7 cellular contexts compared by ENCODE assay signal in genomic region chr10:111076682-111077661, GRCh38. TPM values are rescaled to one million over a fixed set of nuclear protein-coding genes. Genes with fewer than 3 reads are reported as not detected.
A peak's percentile ranks its signal among the peaks of the same experiment; 100 is the strongest.
DNase-seq lines count a peak whose midpoint lies in the region; ATAC-seq, FAIRE-seq and TF ChIP-seq lines count a peak whose summit lies in the region.

ADRA2A (plus strand) TSS chr10:111077029; CDS start chr10:111077997, 968 bp downstream.

- H3K27me3 ChIP-seq in breast epithelium (peaks cover 0 to 64% of the 10 kb centered on the region in 2 donors), small intestine (ENCODE audit: control insufficient read depth in 2 of 2, insufficient read depth in 2 of 2, low read length in 2 of 2) (peaks cover 0 to 11% of the 10 kb centered on the region in 2 donors)

- WGBS in small intestine, 3 donors = 1 to 2% (median 1%) methylated on average over 73 to 89 of the region's 89 CpGs

- no peaks in the 10 kb centered on the region for H3K9me3 ChIP-seq in breast epithelium
- no peaks in the 10 kb centered on the region for H3K9me3 ChIP-seq in small intestine (ENCODE audit: control insufficient read depth, low read depth)

- no peak for FAIRE-seq in small intestine (lab: Jason Lieb, UNC)

- H3K4me1 ChIP-seq in breast epithelium (peaks cover 0 to 3% of the 10 kb centered on the region in 2 donors), small intestine (ENCODE audit: control insufficient read depth in 2 of 2, insufficient read depth in 1 of 2, low read depth in 1 of 2, low read length in 1 of 2) (peaks cover 0 to 2% of the 10 kb centered on the region in 2 donors)

- ATAC-seq in HG03354 (IDR thresholded peaks at IDR 0.05; ENCODE audit: poor library complexity, severe bottlenecking, unreplicated experiment) = peak; percentile 46

- H3K27ac ChIP-seq in breast epithelium (peak within 1 kb of the TSS in 1 of 2 donors; percentile 56), small intestine (ENCODE audit: low read depth in 1 of 2, low read length in 1 of 2) (peak within 1 kb of the TSS; percentile 65 to 87)

- H3K36me3 ChIP-seq in breast epithelium = no peaks in the 10 kb centered on the region
- H3K36me3 ChIP-seq in small intestine (ENCODE audit: control insufficient read depth in 2 of 2, insufficient read depth in 2 of 2, low read length in 2 of 2) = no peaks in the 10 kb centered on the region

- peak; percentile 28 for DNase-seq in GM04504 (ENCODE audit: low read depth)
- peak; percentile 20 for DNase-seq in RPMI7951 (ENCODE audit: low read depth)
- DNase-seq in breast epithelium (ENCODE audit: low spot score in 2 of 2) = no peak
- peak; percentile 86 for DNase-seq in islet precursor cell
- peak; percentile 89 for DNase-seq in small intestine
- DNase-seq in HPDE6-E6E7 (ENCODE audit: extremely low spot score) = no peak

- H3K4me3 ChIP-seq in breast epithelium (peak within 1 kb of the TSS; percentile 43 to 71 (median 53)), small intestine (ENCODE audit: low read depth in 1 of 2, low read length in 2 of 2) (peak within 1 kb of the TSS; percentile 43 to 75)

- no peak for TF ChIP-seq CTCF in breast epithelium (IDR thresholded peaks at IDR 0.05)

- intact Hi-C loops in breast epithelium (cut with DNase I; ENCODE audit: low total_unique reads) = no loop called here

- TF ChIP-seq POLR2A in breast epithelium (IDR thresholded peaks at IDR 0.05) = no peak

RNA-seq across cellular contexts. Expression of gene ADRA2A, which starts in this region (rescaled TPM):
- 0.10 and 0.24 TPM in 2 replicates for total RNA-seq in RPMI7951 (2014; rRNA removed; shearing (Covaris generic))
- 10 to 100 TPM in 2 of 3 donors, 1 to 10 TPM in 1; 7.8 to 18.4 (median 14.9) TPM for total RNA-seq in breast epithelium
- 10 to 100 TPM in 1 of 3 donors, 1 to 10 TPM in 2; 1.1 to 19.3 (median 1.6) TPM for polyA plus RNA-seq in small intestine

Comparison
In these comparisons a context has a peak if more than half of its experiments do, and no peak if none do; other contexts are left out.
1. Peak in DNase-seq in RPMI7951; RNA of the gene not detected or under 1 TPM.
2. DNase-seq: peak in GM04504 (single experiment), islet precursor cell (single experiment) and small intestine (single experiment); none in breast epithelium (0 of 2) and HPDE6-E6E7 (single experiment).